In genomic region chr9:121123816-121124536, GRCh38 we compare ENCODE assay signal across 27 cellular contexts. TPM values are rescaled to one million over a fixed set of nuclear protein-coding genes. Genes with fewer than 3 reads are reported as not detected.
DNase-seq lines count a peak whose midpoint lies in the region; ATAC-seq and TF ChIP-seq lines count a peak whose summit lies in the region.
"Had no signal": no experiment of that assay in that cellular context is flagged by ENCODE, and none has a peak within 500 bp of the region (broad histone marks: within the 10 kb centered on the region; RNA-seq: fewer than 3 reads in every experiment).

No MANE protein-coding gene starts in this region.

- intact Hi-C loops in activated CD8-positive, alpha-beta T cell treated with anti-CD3 and anti-CD28 coated beads for 36 hours (cut with micrococcal nuclease), result loop anchor here (5.0 kb wide), 1 partner anchor 52 kb away; the partner anchor contains the start of gene CNTRL
- intact Hi-C loops in CD4-positive, alpha-beta memory T cell (cut with micrococcal nuclease), result loop anchor here (5.0 kb wide), 1 partner anchor 33 kb away; no protein-coding TSS in a partner anchor
- intact Hi-C loops in activated CD4-positive, alpha-beta memory T cell treated with anti-CD3 and anti-CD28 coated beads for 36 hours (cut with micrococcal nuclease), result loop anchor here (5.0 kb wide), 1 partner anchor 248 kb away; the partner anchor contains the start of gene STOM

- TF ChIP-seq CTCF in activated CD8-positive, alpha-beta T cell treated with anti-CD3 and anti-CD28 coated beads for 36 hours (IDR thresholded peaks at IDR 0.05), result no peak

- CTCF ChIA-PET in activated CD8-positive, alpha-beta T cell treated with anti-CD3 and anti-CD28 coated beads for 36 hours (lab: Charles Lee), result interaction anchor here (0.8 to 3.4 kb wide), 3 partner anchors 45 to 143 kb away, joined by 3 to 12 read pairs (median 4); no protein-coding TSS in a partner anchor
- CTCF ChIA-PET in activated CD8-positive, alpha-beta T cell treated with anti-CD3 and anti-CD28 coated beads, Interleukin-2, amount 10 ng/mL, durations not matched to agents 7 days and 5 days (lab: Charles Lee), result interaction anchor here (1.0 to 1.4 kb wide), 3 partner anchors 9 to 17 kb away, joined by 3 to 5 read pairs (median 3); no protein-coding TSS in a partner anchor
- CTCF ChIA-PET in CD4-positive, alpha-beta memory T cell (lab: Charles Lee; ENCODE audit: partially characterized antibody), result interaction anchor here (0.7 to 1.8 kb wide), 3 partner anchors 9 to 17 kb away, joined by 3 to 10 read pairs (median 8); no protein-coding TSS in a partner anchor
- CTCF ChIA-PET in activated CD4-positive, alpha-beta memory T cell treated with anti-CD3 and anti-CD28 coated beads for 36 hours (lab: Charles Lee), result interaction anchor here (1.3 to 1.4 kb wide), 3 partner anchors 23 to 142 kb away, joined by 3 to 4 read pairs (median 3); partner anchors contain the start of gene RAB14

- no peak for ATAC-seq in activated CD8-positive, alpha-beta T cell treated with anti-CD3 and anti-CD28 coated beads for 36 hours
- no peak for ATAC-seq in activated CD8-positive, alpha-beta T cell treated with anti-CD3 and anti-CD28 coated beads, Interleukin-2, amount 10 ng/mL, durations not matched to agents 7 days and 5 days
- ATAC-seq in memory B cell (ENCODE audit: low read depth), result no peak
- ATAC-seq: left lobe of liver, PC-3 had no signal

- no peaks in the 10 kb centered on the region for H3K9me3 ChIP-seq in CD4-positive, alpha-beta memory T cell (ENCODE audit: control insufficient read depth in 1 of 2, low read length in 2 of 2)
- H3K9me3 ChIP-seq: Caco-2, prostate gland, stomach, transverse colon had no signal

- no peak overlapping the region for H3K27ac ChIP-seq in CD4-positive, alpha-beta memory T cell (ENCODE audit: low read depth, low read length)
- H3K27ac ChIP-seq: epithelial cell of prostate, prostate gland, stomach, transverse colon had no signal

- H3K4me3 ChIP-seq in CD4-positive, alpha-beta memory T cell (ENCODE audit: low read length in 2 of 2), result no peak overlapping the region
- H3K4me3 ChIP-seq: prostate gland, stomach, transverse colon had no signal

- DNase-seq in activated CD8-positive, alpha-beta T cell treated with anti-CD3 and anti-CD28 coated beads for 36 hours, result no peak
- no peak for DNase-seq in activated CD8-positive, alpha-beta T cell treated with anti-CD3 and anti-CD28 coated beads, Interleukin-2, amount 10 ng/mL, durations not matched to agents 7 days and 5 days
- DNase-seq in CD4-positive, alpha-beta memory T cell, result no peak
- no peak for DNase-seq in activated CD4-positive, alpha-beta memory T cell treated with anti-CD3 and anti-CD28 coated beads for 36 hours
- DNase-seq in memory B cell (ENCODE audit: low spot score in 2 of 2) (no peak), NCI-H1436 (lab: John Stamatoyannopoulos, UW) (no peak), KG1 (lab: John Stamatoyannopoulos, UW) (no peak)
- DNase-seq in activated effector memory CD4-positive, alpha-beta T cell treated with Interleukin-2 at 50 U/mL for 16 hours, result no peak
- DNase-seq: activated CD4-positive, CD25-positive, alpha-beta regulatory T cell; amniotic stem cell; Caco-2; effector CD4-positive, alpha-beta T cell; GOT3; Kasumi-1; mesendoderm; NCI-H1048; NCI-H2029; NCI-H526; NK-92 treated with Interleukin-12 subunit alpha and Interleukin-12 subunit beta, amount 100 ng/mL, for 24 hours; nucleus accumbens; PC-3; SHP77; stomach; transverse colon had no signal

- POLR2A ChIA-PET in activated CD8-positive, alpha-beta T cell treated with anti-CD3 and anti-CD28 coated beads for 36 hours (lab: Charles Lee), result interaction anchor here (1.5 kb wide), 1 partner anchor 198 kb away, joined by 4 read pairs; no protein-coding TSS in a partner anchor
- POLR2A ChIA-PET in activated CD8-positive, alpha-beta T cell treated with anti-CD3 and anti-CD28 coated beads, Interleukin-2, amount 10 ng/mL, durations not matched to agents 7 days and 5 days (lab: Charles Lee), result interaction anchor here (0.6 to 1.0 kb wide), 2 partner anchors 9 to 107 kb away, joined by 3 to 4 read pairs; no protein-coding TSS in a partner anchor
- POLR2A ChIA-PET in CD4-positive, alpha-beta memory T cell (lab: Charles Lee; ENCODE audit: partially characterized antibody), result interaction anchor here (0.6 to 6.1 kb wide), 6 partner anchors 9 to 324 kb away, joined by 3 to 104 read pairs (median 3); no protein-coding TSS in a partner anchor
- POLR2A ChIA-PET in activated CD4-positive, alpha-beta memory T cell treated with anti-CD3 and anti-CD28 coated beads for 36 hours (lab: Charles Lee), result interaction anchor here (1.0 kb wide), 1 partner anchor 24 kb away, joined by 3 read pairs; no protein-coding TSS in a partner anchor

- peaks cover 22% of the 10 kb centered on the region for H3K36me3 ChIP-seq in CD4-positive, alpha-beta memory T cell (ENCODE audit: insufficient read depth, low read length)
- H3K36me3 ChIP-seq: prostate gland, transverse colon had no signal

- H3K4me1 Mint-ChIP-seq in activated CD8-positive, alpha-beta T cell treated with anti-CD3 and anti-CD28 coated beads for 36 hours (ENCODE audit: low read depth), result peaks cover 53% of the 10 kb centered on the region
- H3K4me1 Mint-ChIP-seq in activated CD8-positive, alpha-beta T cell treated with anti-CD3 and anti-CD28 coated beads, Interleukin-2, amount 10 ng/mL, durations not matched to agents 7 days and 5 days (ENCODE audit: low read depth), result peaks cover 47% of the 10 kb centered on the region
- peaks cover 38 to 82% (median 56%) of the 10 kb centered on the region in 4 donors for H3K4me1 Mint-ChIP-seq in CD4-positive, alpha-beta memory T cell
- peaks cover 56% of the 10 kb centered on the region for H3K4me1 Mint-ChIP-seq in activated CD4-positive, alpha-beta memory T cell treated with anti-CD3 and anti-CD28 coated beads for 36 hours (ENCODE audit: low read depth)
- H3K4me1 Mint-ChIP-seq in memory B cell, result peaks cover 35% of the 10 kb centered on the region

- no peaks in the 10 kb centered on the region for H3K27me3 ChIP-seq in CD4-positive, alpha-beta memory T cell (ENCODE audit: insufficient read depth, low read length)
- H3K27me3 ChIP-seq: stomach, transverse colon had no signal

- peaks cover 64% of the 10 kb centered on the region for H3K36me3 Mint-ChIP-seq in activated CD8-positive, alpha-beta T cell treated with anti-CD3 and anti-CD28 coated beads for 36 hours (ENCODE audit: low read depth)
- peaks cover 71% of the 10 kb centered on the region for H3K36me3 Mint-ChIP-seq in activated CD8-positive, alpha-beta T cell treated with anti-CD3 and anti-CD28 coated beads, Interleukin-2, amount 10 ng/mL, durations not matched to agents 7 days and 5 days (ENCODE audit: low read depth)
- H3K36me3 Mint-ChIP-seq in CD4-positive, alpha-beta memory T cell, result peaks cover 49 to 50% of the 10 kb centered on the region in 2 donors
- peaks cover 45% of the 10 kb centered on the region for H3K36me3 Mint-ChIP-seq in activated CD4-positive, alpha-beta memory T cell treated with anti-CD3 and anti-CD28 coated beads for 36 hours
- H3K36me3 Mint-ChIP-seq in memory B cell, result peaks cover 34% of the 10 kb centered on the region

- H3K4me1 ChIP-seq in CD4-positive, alpha-beta memory T cell (ENCODE audit: insufficient read depth, low read length), result peaks cover 56% of the 10 kb centered on the region
- H3K4me1 ChIP-seq: prostate gland had no signal

- peak overlapping the region; percentile 68 for H3K27ac Mint-ChIP-seq in activated CD8-positive, alpha-beta T cell treated with anti-CD3 and anti-CD28 coated beads for 36 hours
- H3K27ac Mint-ChIP-seq in activated CD8-positive, alpha-beta T cell treated with anti-CD3 and anti-CD28 coated beads, Interleukin-2, amount 10 ng/mL, durations not matched to agents 7 days and 5 days, result no peak overlapping the region
- peak overlapping the region in 6 of 7 donors; percentile 8 to 78 (median 61) for H3K27ac Mint-ChIP-seq in CD4-positive, alpha-beta memory T cell
- peak overlapping the region; percentile 45 for H3K27ac Mint-ChIP-seq in activated CD4-positive, alpha-beta memory T cell treated with anti-CD3 and anti-CD28 coated beads for 36 hours
- H3K27ac Mint-ChIP-seq in memory B cell, result peak overlapping the region; percentile 70

- H3K27me3 Mint-ChIP-seq in activated CD8-positive, alpha-beta T cell treated with anti-CD3 and anti-CD28 coated beads for 36 hours, result no peaks in the 10 kb centered on the region
- no peaks in the 10 kb centered on the region for H3K27me3 Mint-ChIP-seq in activated CD8-positive, alpha-beta T cell treated with anti-CD3 and anti-CD28 coated beads, Interleukin-2, amount 10 ng/mL, durations not matched to agents 7 days and 5 days (ENCODE audit: low read depth)
- H3K27me3 Mint-ChIP-seq in CD4-positive, alpha-beta memory T cell, result no peaks in the 10 kb centered on the region
- no peaks in the 10 kb centered on the region for H3K27me3 Mint-ChIP-seq in activated CD4-positive, alpha-beta memory T cell treated with anti-CD3 and anti-CD28 coated beads for 36 hours
- H3K27me3 Mint-ChIP-seq in memory B cell, result no peaks in the 10 kb centered on the region

- peaks cover 4% of the 10 kb centered on the region for H3K9me3 Mint-ChIP-seq in activated CD8-positive, alpha-beta T cell treated with anti-CD3 and anti-CD28 coated beads for 36 hours
- H3K9me3 Mint-ChIP-seq in activated CD8-positive, alpha-beta T cell treated with anti-CD3 and anti-CD28 coated beads, Interleukin-2, amount 10 ng/mL, durations not matched to agents 7 days and 5 days (ENCODE audit: insufficient read depth), result no peaks in the 10 kb centered on the region
- H3K9me3 Mint-ChIP-seq in CD4-positive, alpha-beta memory T cell, result peaks cover 0 to 3% (median 2%) of the 10 kb centered on the region in 8 donors
- H3K9me3 Mint-ChIP-seq in activated CD4-positive, alpha-beta memory T cell treated with anti-CD3 and anti-CD28 coated beads for 36 hours, result peaks cover 6% of the 10 kb centered on the region
- no peaks in the 10 kb centered on the region for H3K9me3 Mint-ChIP-seq in memory B cell

- H3K4me3 Mint-ChIP-seq in activated CD8-positive, alpha-beta T cell treated with anti-CD3 and anti-CD28 coated beads for 36 hours, result no peak overlapping the region
- no peak overlapping the region for H3K4me3 Mint-ChIP-seq in activated CD8-positive, alpha-beta T cell treated with anti-CD3 and anti-CD28 coated beads, Interleukin-2, amount 10 ng/mL, durations not matched to agents 7 days and 5 days
- H3K4me3 Mint-ChIP-seq in CD4-positive, alpha-beta memory T cell, result peak overlapping the region; percentile 46 to 84 (median 73)
- H3K4me3 Mint-ChIP-seq in activated CD4-positive, alpha-beta memory T cell treated with anti-CD3 and anti-CD28 coated beads for 36 hours, result no peak overlapping the region
- peak overlapping the region; percentile 21 for H3K4me3 Mint-ChIP-seq in memory B cell

RNA-seq across cellular contexts. Expression of gene CNTRL, which starts 49.2 kb away (rescaled TPM):
- 10 to 100 TPM; 62.8 to 69.8 TPM for total RNA-seq in activated CD8-positive, alpha-beta T cell treated with anti-CD3 and anti-CD28 coated beads for 36 hours
- 10 to 100 TPM; 80.8 to 84.3 TPM for total RNA-seq in activated CD8-positive, alpha-beta T cell treated with anti-CD3 and anti-CD28 coated beads, Interleukin-2, amount 10 ng/mL, durations not matched to agents 7 days and 5 days
- 100 to 1,000 TPM; 119 to 122 TPM for total RNA-seq in CD4-positive, alpha-beta memory T cell
- 10 to 100 TPM in 1 of 2 donors, 1 to 10 TPM in 1; 1.5 to 38.0 TPM for polyA plus RNA-seq in CD4-positive, alpha-beta memory T cell
- total RNA-seq in activated CD4-positive, alpha-beta memory T cell treated with anti-CD3 and anti-CD28 coated beads for 36 hours, result 10 to 100 TPM; 60.0 to 65.1 TPM

Comparison
In these comparisons a context has a peak if more than half of its experiments do, and no peak if none do; other contexts are left out.
1. H3K4me3 Mint-ChIP-seq: peak in CD4-positive, alpha-beta memory T cell (8 of 8) and memory B cell (single experiment); none in activated CD8-positive, alpha-beta T cell treated with anti-CD3 and anti-CD28 coated beads for 36 hours (single experiment), activated CD8-positive, alpha-beta T cell treated with anti-CD3 and anti-CD28 coated beads, Interleukin-2, amount 10 ng/mL, durations not matched to agents 7 days and 5 days (single experiment) and activated CD4-positive, alpha-beta memory T cell treated with anti-CD3 and anti-CD28 coated beads for 36 hours (single experiment).